ENCODE assay signal across 20 cellular contexts in genomic region chr11:104090767-104091166, GRCh38. TPM values are rescaled to one million over a fixed set of nuclear protein-coding genes. Genes with fewer than 3 reads are reported as not detected.
DNase-seq lines count a peak whose midpoint lies in the region; ATAC-seq lines count a peak whose summit lies in the region.
"Had no signal": no experiment of that assay in that cellular context is flagged by ENCODE, and none has a peak within 500 bp of the region (broad histone marks: within the 10 kb centered on the region; RNA-seq: fewer than 3 reads in every experiment).

No MANE protein-coding gene starts in this region.

- intact Hi-C loops in Right ventricle myocardium inferior (cut with DNase I) (loop anchor here (10.0 kb wide), 1 partner anchor 56 kb away; the partner anchor contains the start of gene DDI1), right cardiac atrium (cut with DNase I) (no loop called here)

- no peaks in the 10 kb centered on the region for H3K4me1 ChIP-seq in right cardiac atrium (ENCODE audit: control insufficient read depth, insufficient read depth, low read length)
- H3K4me1 ChIP-seq: Caco-2 had no signal

- ATAC-seq in Right ventricle myocardium inferior (peak; percentile 51), right cardiac atrium (no peak), HG03139 (IDR thresholded peaks at IDR 0.05; ENCODE audit: unreplicated experiment) (no peak)
- ATAC-seq: HCT116 had no signal

- 42% methylated on average over 3 of the region's 3 CpGs for WGBS in right cardiac atrium

- H3K27me3 ChIP-seq in right cardiac atrium (ENCODE audit: control insufficient read depth, insufficient read depth): no peaks in the 10 kb centered on the region

- no peak overlapping the region for H3K4me3 ChIP-seq in right cardiac atrium (ENCODE audit: low read length)

- H3K9me3 ChIP-seq in right cardiac atrium (ENCODE audit: control insufficient read depth, low read length): no peaks in the 10 kb centered on the region
- H3K9me3 ChIP-seq: Caco-2 had no signal

- DNase-seq in Right ventricle myocardium inferior (ENCODE audit: missing footprints) (no peak), right cardiac atrium (no peak), NCI-H446 treated with DMSO at 0.1 percent for 48 hours (lab: John Stamatoyannopoulos, UW) (peak; percentile 36), fibroblast of peridontal ligament (ENCODE audit: extremely low read depth) (peak; percentile 26), retina (peak; percentile 15), dermis blood vessel endothelial cell (no peak)
- DNase-seq in stimulated activated CD4-positive, alpha-beta T cell treated with anti-CD3 and anti-CD28 coated beads, Interleukin-4, amount 100 ng/mL, for 4 hours: no peak
- DNase-seq: 8988T; Caco-2; CD4-positive, alpha-beta T cell; GOT3; NCI-H1092 treated with DMSO at 0.1 percent for 48 hours; NCI-H146; NCI-H2029 treated with DMSO at 0.1 percent for 48 hours; NCI-H2171 had no signal

- H3K27ac ChIP-seq in right cardiac atrium (ENCODE audit: low read length): no peak overlapping the region
- H3K27ac ChIP-seq: RWPE1 had no signal

RNA-seq across cellular contexts. Expression of gene DDI1, which starts 54.3 kb away (rescaled TPM):
- total RNA-seq in Right ventricle myocardium inferior (not detected), right cardiac atrium (not detected), dermis blood vessel endothelial cell (not detected in 2 replicates)
- polyA plus RNA-seq in right cardiac atrium: not detected
- total RNA-seq: Caco-2; CD4-positive, alpha-beta T cell; SK-MEL-5 had no signal
- polyA plus RNA-seq: BJ had no signal

Comparison
In these comparisons a context has a peak if more than half of its experiments do, and no peak if none do; other contexts are left out.
1. DNase-seq: peak in NCI-H446 treated with DMSO at 0.1 percent for 48 hours (single experiment), fibroblast of peridontal ligament (single experiment) and retina (single experiment); none in Right ventricle myocardium inferior (single experiment), right cardiac atrium (0 of 3), stimulated activated CD4-positive, alpha-beta T cell treated with anti-CD3 and anti-CD28 coated beads, Interleukin-4, amount 100 ng/mL, for 4 hours (0 of 2) and dermis blood vessel endothelial cell (single experiment).